Comparison of ENCODE assay signal across 29 cellular contexts in the genomic region with DNA sequence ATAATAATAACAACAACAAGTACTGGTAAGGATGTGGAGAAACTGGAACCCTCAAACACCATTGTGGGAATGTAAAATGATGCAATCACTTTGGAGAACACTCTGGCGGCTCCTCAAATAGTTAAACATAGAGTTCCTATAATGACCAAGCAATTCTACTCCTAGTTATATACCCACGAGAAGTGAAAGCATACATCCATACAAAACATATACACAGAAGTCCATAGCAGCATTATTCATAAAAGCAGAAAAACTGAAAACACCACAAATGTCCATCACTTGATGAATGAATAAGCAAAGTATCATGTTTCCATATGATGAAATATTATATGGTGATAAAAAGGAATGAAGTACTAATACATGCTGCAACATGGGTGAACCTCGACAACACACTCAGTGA.
"Had no signal": no experiment of that assay in that cellular context is flagged by ENCODE, and none has a peak within 500 bp of the region (broad histone marks: within the 10 kb centered on the region; RNA-seq: fewer than 3 reads in every experiment).

No MANE protein-coding gene starts in this region.

- H2AFZ ChIP-seq: hepatocyte had no signal

- DNase-seq: activated CD4-positive, alpha-beta memory T cell treated with anti-CD3 and anti-CD28 coated beads for 36 hours; activated CD4-positive, alpha-beta T cell treated with anti-CD3 and anti-CD28 coated beads for 36 hours; activated CD4-positive, alpha-beta T cell treated with anti-CD3 and anti-CD28 coated beads, Interleukin-2, amount 10 ng/mL, durations not matched to agents 24 days and 14 days; activated CD4-positive, CD25-positive, alpha-beta regulatory T cell; activated CD4-positive, CD25-positive, alpha-beta regulatory T cell treated with anti-CD3 and anti-CD28 coated beads, Interleukin-2, amount 50 U/mL, for 72 hours; activated CD8-positive, alpha-beta memory T cell treated with anti-CD3 and anti-CD28 coated beads, Interleukin-2, amount 10 ng/mL, durations not matched to agents 7 days and 5 days; activated CD8-positive, alpha-beta memory T cell treated with anti-CD3 and anti-CD28 coated beads, Interleukin-2, amount 50 U/mL, for 4 hours; activated CD8-positive, alpha-beta T cell treated with anti-CD3 and anti-CD28 coated beads, Interleukin-2, amount 10 ng/mL, durations not matched to agents 7 days and 5 days; activated gamma-delta T cell; activated naive CD4-positive, alpha-beta T cell; activated naive CD4-positive, alpha-beta T cell treated with anti-CD3 and anti-CD28 coated beads, Interleukin-2, amount 10 ng/mL, durations not matched to agents 7 days and 5 days; activated naive CD8-positive, alpha-beta T cell treated with anti-CD3 and anti-CD28 coated beads, Interleukin-2, amount 10 ng/mL, durations not matched to agents 7 days and 5 days; activated T-cell treated with anti-CD3 and anti-CD28 coated beads, Interleukin-2, amount 50 U/mL, for 1 hour; activated T-cell treated with anti-CD3 and anti-CD28 coated beads, Interleukin-2, amount 50 U/mL, for 72 hours; body of pancreas; central memory CD4-positive, alpha-beta T cell; cerebellar nuclear complex; colonic mucosa; effector CD8-positive, alpha-beta T cell; esophagus squamous epithelium; foreskin melanocyte; heart right ventricle; T1000 had no signal

- ATAC-seq: activated CD4-positive, alpha-beta T cell treated with anti-CD3 and anti-CD28 coated beads for 36 hours; activated CD8-positive, alpha-beta memory T cell treated with anti-CD3 and anti-CD28 coated beads, Interleukin-2, amount 10 ng/mL, durations not matched to agents 7 days and 5 days; activated CD8-positive, alpha-beta T cell treated with anti-CD3 and anti-CD28 coated beads, Interleukin-2, amount 10 ng/mL, durations not matched to agents 7 days and 5 days; activated naive CD4-positive, alpha-beta T cell treated with anti-CD3 and anti-CD28 coated beads, Interleukin-2, amount 50 U/mL, for 72 hours; activated T-cell treated with anti-CD3 and anti-CD28 coated beads, Interleukin-2, amount 50 U/mL, for 72 hours; body of pancreas; gastroesophageal sphincter; heart right ventricle had no signal

- H3K4me2 ChIP-seq: hepatocyte had no signal

- H3K4me1 ChIP-seq: body of pancreas, colonic mucosa, esophagus squamous epithelium had no signal

- H3K27ac ChIP-seq: body of pancreas, cardiac muscle cell, colonic mucosa, epithelial cell of prostate, esophagus squamous epithelium, gastroesophageal sphincter, heart right ventricle, hepatocyte had no signal

- H3K36me3 ChIP-seq: cardiac muscle cell, colonic mucosa, esophagus squamous epithelium, gastroesophageal sphincter, heart right ventricle had no signal

- H3K9me3 ChIP-seq: body of pancreas, colonic mucosa, esophagus squamous epithelium, gastroesophageal sphincter, heart right ventricle had no signal

- FAIRE-seq: endometrium had no signal

- H3K27me3 ChIP-seq: body of pancreas, cardiac muscle cell, colonic mucosa, esophagus squamous epithelium, gastroesophageal sphincter, heart right ventricle, hepatocyte had no signal

- H3K4me3 ChIP-seq: body of pancreas, cardiac muscle cell, colonic mucosa, esophagus squamous epithelium, gastroesophageal sphincter, heart right ventricle, hepatocyte had no signal
